8 cellular contexts compared by ENCODE assay signal in genomic region chr14:74945852-74946658, GRCh38. TPM values are rescaled to one million over a fixed set of nuclear protein-coding genes. Genes with fewer than 3 reads are reported as not detected.
DNase-seq lines count a peak whose midpoint lies in the region; ATAC-seq and TF ChIP-seq lines count a peak whose summit lies in the region.

No MANE protein-coding gene starts in this region.

- H3K27me3 ChIP-seq in BJ (ENCODE audit: control insufficient read depth, insufficient read depth, low read length): no peaks in the 10 kb centered on the region; the same call in 1 of the 2 replicates
- no peaks in the 10 kb centered on the region for H3K27me3 ChIP-seq in GM23248 (replicated peaks; ENCODE audit: insufficient read depth)
- H3K27me3 ChIP-seq in left lung: peaks cover 0 to 6% of the 10 kb centered on the region in 2 donors

- CTCF ChIA-PET in BJ (lab: Yijun Ruan, JAX): interaction anchor here (0.8 to 6.6 kb wide), 28 partner anchors 8 to 155 kb away, joined by 3 to 105 read pairs (median 4); partner anchors contain the start of genes ACYP1, DLST, EIF2B2 and PGF

- H3K36me3 ChIP-seq in BJ (ENCODE audit: control insufficient read depth, insufficient read depth, low read length) (peaks cover 6% of the 10 kb centered on the region), GM23248 (ENCODE audit: low read depth) (no peaks in the 10 kb centered on the region), left lung (no peaks in the 10 kb centered on the region)

- TF ChIP-seq CTCF in BJ (IDR thresholded peaks at IDR 0.05; ENCODE audit: insufficient read depth, low read depth, low read length) (peak; percentile 96), left lung (IDR thresholded peaks at IDR 0.05) (peak; percentile 90 to 91)

- intact Hi-C loops in left lung (cut with DNase I): loop anchor here in 1 of 2 donors (10.0 kb wide), 1 partner anchor 139 kb away; no protein-coding TSS in a partner anchor

- no peak overlapping the region for H3K4me2 ChIP-seq in GM23248 (ENCODE audit: unreplicated experiment)

- H3K27me3 Mint-ChIP-seq in central memory CD8-positive, alpha-beta T cell: peaks cover 11% of the 10 kb centered on the region

- H3K4me3 Mint-ChIP-seq in central memory CD8-positive, alpha-beta T cell: no peak overlapping the region

- DNase-seq in BJ (ENCODE audit: low read depth): no peak
- peak; percentile 71 for DNase-seq in GM23248
- DNase-seq in NCI-H345 (lab: John Stamatoyannopoulos, UW): peak; percentile 57
- DNase-seq in activated CD4-positive, alpha-beta T cell treated with anti-CD3 and anti-CD28 coated beads for 1 hour: peak; percentile 46
- DNase-seq in central memory CD8-positive, alpha-beta T cell (ENCODE audit: low spot score in 2 of 2): peak; percentile 48 to 56
- peak; percentile 76 to 84 for DNase-seq in left lung
- DNase-seq in stimulated activated CD4-positive, alpha-beta T cell treated with anti-CD3 and anti-CD28 coated beads, Interleukin-4, amount 100 ng/mL, for 4 hours: peak; percentile 62 to 63

- WGBS in GM23248 (ENCODE audit: low coverage in 1 of 2, low lambda C conversion rate in 2 of 2, missing lambda C conversion rate in 2 of 2), 2 experiments: 46 to 48% methylated on average over 17 of the region's 17 CpGs

- H3K4me3 ChIP-seq in BJ (ENCODE audit: low read depth, low read length) (no peak overlapping the region), GM23248 (no peak overlapping the region), left lung (no peak overlapping the region)

- H3F3A ChIP-seq in GM23248 (ENCODE audit: insufficient read depth): peaks cover 6% of the 10 kb centered on the region

- peak overlapping the region; percentile 36 for H2AFZ ChIP-seq in GM23248

- peak overlapping the region; percentile 70 for H3K27ac Mint-ChIP-seq in central memory CD8-positive, alpha-beta T cell (ENCODE audit: low read depth)

- H3K9me3 ChIP-seq in GM23248 (ENCODE audit: low read depth) (no peaks in the 10 kb centered on the region), left lung (no peaks in the 10 kb centered on the region)

- POLR2A ChIA-PET in BJ (lab: Charles Lee): no interaction called here

- peaks cover 20% of the 10 kb centered on the region for H3K4me1 Mint-ChIP-seq in central memory CD8-positive, alpha-beta T cell

- in situ Hi-C loops in GM23248 (cut with MboI): loop anchor here (25.0 kb wide), 1 partner anchor 341 kb away; the partner anchor contains the start of gene FOS

- H3K79me2 ChIP-seq in GM23248 (ENCODE audit: insufficient read depth): no peaks in the 10 kb centered on the region

- H4K20me1 ChIP-seq in GM23248 (ENCODE audit: insufficient read depth): no peaks in the 10 kb centered on the region

- no peaks in the 10 kb centered on the region for H3K36me3 Mint-ChIP-seq in central memory CD8-positive, alpha-beta T cell (ENCODE audit: insufficient read depth)

- ATAC-seq in central memory CD8-positive, alpha-beta T cell (replicated peaks; ENCODE audit: extremely low read depth, poor library complexity, severe bottlenecking): peak; percentile 44
- ATAC-seq in left lung (peak; percentile 89), GM21367 (IDR thresholded peaks at IDR 0.05; ENCODE audit: unreplicated experiment) (no peak)

- H3K9ac ChIP-seq in GM23248: no peak overlapping the region

- H3K9me2 ChIP-seq in GM23248 (ENCODE audit: insufficient read depth): no peaks in the 10 kb centered on the region

- no peak overlapping the region for H3K27ac ChIP-seq in GM23248
- no peak overlapping the region for H3K27ac ChIP-seq in left lung

- H3K4me1 ChIP-seq in GM23248 (ENCODE audit: insufficient read depth): peaks cover 11% of the 10 kb centered on the region
- peaks cover 11 to 41% of the 10 kb centered on the region in 2 donors for H3K4me1 ChIP-seq in left lung

- H3K9me3 Mint-ChIP-seq in central memory CD8-positive, alpha-beta T cell: no peaks in the 10 kb centered on the region

RNA-seq across cellular contexts. Expression of gene PGF, which starts 9.3 kb away (rescaled TPM):
- 3.3 and 4.1 TPM in 2 replicates for polyA plus RNA-seq in BJ (2011; rRNA removed)
- 2.0 and 2.1 TPM in 2 replicates for polyA minus RNA-seq in BJ (2011; rRNA and poly(A)+ RNA removed)
- 1.5 and 1.8 TPM in 2 replicates for total RNA-seq in GM23248 (2014; rRNA removed; shearing (Covaris generic))
- 1.1 and 2.1 TPM in 2 replicates for polyA plus RNA-seq in GM23248 (2016; fragmentation: Nextera tagmentation; extraction: Ambion mirVana)
- total RNA-seq in left lung: 1 to 10 TPM; 3.4 to 4.6 TPM

RNA-seq across cellular contexts. Expression of gene RPS6KL1, which starts 23.0 kb away (rescaled TPM):
- polyA plus RNA-seq in BJ (2011; rRNA removed) (1.4 and 2.8 TPM in 2 replicates), GM23248 (2016; fragmentation: Nextera tagmentation; extraction: Ambion mirVana) (0.23 TPM in 1 of 2 replicates, not detected in the other)
- polyA minus RNA-seq in BJ (2011; rRNA and poly(A)+ RNA removed): 3.0 and 3.8 TPM in 2 replicates
- 0.38 and 1.4 TPM in 2 replicates for total RNA-seq in GM23248 (2014; rRNA removed; shearing (Covaris generic))
- total RNA-seq in left lung: 1 to 10 TPM; 5.6 to 6.7 TPM

RNA-seq across cellular contexts. Expression of gene EIF2B2, which starts 56.7 kb away (rescaled TPM):
- polyA plus RNA-seq in BJ (2011; rRNA removed) (78.0 and 79.8 TPM in 2 replicates), GM23248 (2016; fragmentation: Nextera tagmentation; extraction: Ambion mirVana) (50.2 and 55.0 TPM in 2 replicates)
- 21.6 and 31.4 TPM in 2 replicates for polyA minus RNA-seq in BJ (2011; rRNA and poly(A)+ RNA removed)
- total RNA-seq in GM23248 (2014; rRNA removed; shearing (Covaris generic)): 18.6 and 40.6 TPM in 2 replicates
- total RNA-seq in left lung: 10 to 100 TPM; 38.7 to 44.4 TPM
